In the genomic region with DNA sequence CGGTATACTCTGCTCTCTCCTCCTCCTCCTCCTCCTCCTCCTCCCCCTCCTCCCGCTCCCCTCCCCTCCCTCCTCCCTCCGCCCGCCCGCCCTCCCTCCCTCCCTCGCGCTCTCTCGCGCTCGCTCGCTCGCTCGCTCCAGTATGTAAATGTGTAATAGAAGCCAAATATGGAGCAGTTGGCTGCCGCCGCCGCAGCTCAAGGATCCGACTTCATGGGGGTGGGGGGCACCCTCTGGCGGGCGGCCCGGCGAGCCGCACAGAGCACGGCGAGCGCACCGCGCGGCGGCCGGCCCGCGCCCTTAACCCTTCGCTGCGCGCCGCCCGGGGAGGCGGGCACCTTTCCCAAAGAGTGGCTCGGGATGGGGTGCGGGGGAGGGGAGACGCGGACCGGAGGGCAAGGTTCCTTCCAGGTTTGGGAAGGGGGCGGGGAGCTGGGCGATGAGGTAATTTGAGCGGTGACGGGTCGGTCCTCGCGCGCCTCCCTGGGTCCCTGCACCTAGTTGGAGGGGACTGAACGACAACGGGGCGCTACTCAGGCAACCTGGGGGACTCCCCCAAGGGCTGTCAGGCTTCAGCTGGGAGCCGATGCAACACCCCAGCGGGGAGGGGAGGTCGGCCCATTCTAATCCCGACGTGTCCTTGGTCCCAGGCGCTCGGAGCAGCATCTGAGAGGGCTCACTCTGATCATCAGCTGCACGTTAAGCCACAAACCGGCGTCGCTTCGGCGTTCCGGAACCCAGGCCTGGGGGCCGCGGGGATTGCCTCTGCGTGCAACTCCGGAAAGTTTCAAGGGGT, we compare ENCODE assay signal across 1 cellular context.
TF ChIP-seq lines count a peak whose summit lies in the region.

No MANE protein-coding gene starts in this region.

TF ChIP-seq in HepG2, 621 proteins besides CTCF, POLR2A, EP300 and RAD21 (continued from another document and continues in another):
- TF ChIP-seq, protein P1, sequence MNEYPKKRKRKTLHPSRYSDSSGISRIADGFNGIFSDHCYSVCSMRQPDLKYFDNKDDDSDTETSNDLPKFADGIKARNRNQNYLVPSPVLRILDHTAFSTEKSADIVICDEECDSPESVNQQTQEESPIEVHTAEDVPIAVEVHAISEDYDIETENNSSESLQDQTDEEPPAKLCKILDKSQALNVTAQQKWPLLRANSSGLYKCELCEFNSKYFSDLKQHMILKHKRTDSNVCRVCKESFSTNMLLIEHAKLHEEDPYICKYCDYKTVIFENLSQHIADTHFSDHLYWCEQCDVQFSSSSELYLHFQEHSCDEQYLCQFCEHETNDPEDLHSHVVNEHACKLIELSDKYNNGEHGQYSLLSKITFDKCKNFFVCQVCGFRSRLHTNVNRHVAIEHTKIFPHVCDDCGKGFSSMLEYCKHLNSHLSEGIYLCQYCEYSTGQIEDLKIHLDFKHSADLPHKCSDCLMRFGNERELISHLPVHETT (CRISPR knock-in tag; conservative IDR thresholded peaks at IDR 0.05): peak; percentile 66; the same call in 1 of the 2 replicates
- TF ChIP-seq JUN (CRISPR knock-in tag; IDR thresholded peaks at IDR 0.05): no peak; the same call in none of the 2 replicates
- no peak for TF ChIP-seq NFIB (CRISPR knock-in tag; IDR thresholded peaks at IDR 0.05; ENCODE audit: borderline replicate concordance)
- TF ChIP-seq FOXK1 (CRISPR knock-in tag; IDR thresholded peaks at IDR 0.05; ENCODE audit: borderline replicate concordance, low read depth): no peak
- TF ChIP-seq NFIC (IDR thresholded peaks at IDR 0.05; ENCODE audit: low read length): no peak
- no peak for TF ChIP-seq FOXA1 (IDR thresholded peaks at IDR 0.05)
- peak; percentile 16; the same call in 1 of the 2 replicates for TF ChIP-seq FOXA1 (CRISPR knock-in tag; IDR thresholded peaks at IDR 0.05)
- TF ChIP-seq KDM4B (CRISPR knock-in tag; IDR thresholded peaks at IDR 0.05): peak; percentile 77
- TF ChIP-seq, protein P2, sequence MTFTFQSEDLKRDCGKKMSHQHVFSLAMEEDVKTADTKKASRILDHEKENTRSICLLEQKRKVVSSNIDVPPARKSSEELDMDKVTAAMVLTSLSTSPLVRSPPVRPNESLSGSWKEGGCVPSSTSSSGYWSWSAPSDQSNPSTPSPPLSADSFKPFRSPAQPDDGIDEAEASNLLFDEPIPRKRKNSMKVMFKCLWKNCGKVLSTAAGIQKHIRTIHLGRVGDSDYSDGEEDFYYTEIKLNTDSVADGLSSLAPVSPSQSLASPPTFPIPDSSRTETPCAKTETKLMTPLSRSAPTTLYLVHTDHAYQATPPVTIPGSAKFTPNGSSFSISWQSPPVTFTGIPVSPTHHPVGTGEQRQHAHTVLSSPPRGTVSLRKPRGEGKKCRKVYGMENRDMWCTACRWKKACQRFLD (CRISPR knock-in tag; IDR thresholded peaks at IDR 0.05; ENCODE audit: borderline replicate concordance): no peak
- peak; percentile 33; the same call in 1 of the 2 replicates for TF ChIP-seq ZNF230 (CRISPR knock-in tag; IDR thresholded peaks at IDR 0.05)
- no peak for TF ChIP-seq NR3C1 (CRISPR knock-in tag; IDR thresholded peaks at IDR 0.05)
- TF ChIP-seq GABPB1 (CRISPR knock-in tag; IDR thresholded peaks at IDR 0.05): peak; percentile 69
- 0 out of 2 replicates have a peak, but pooled peaks have one; percentile 25 for TF ChIP-seq MYNN (CRISPR knock-in tag; IDR thresholded peaks at IDR 0.05; ENCODE audit: low read depth)
- peak; percentile 23; the same call in 1 of the 2 replicates for TF ChIP-seq SOX5 (CRISPR knock-in tag; IDR thresholded peaks at IDR 0.05; ENCODE audit: borderline replicate concordance)
- TF ChIP-seq, protein P3, sequence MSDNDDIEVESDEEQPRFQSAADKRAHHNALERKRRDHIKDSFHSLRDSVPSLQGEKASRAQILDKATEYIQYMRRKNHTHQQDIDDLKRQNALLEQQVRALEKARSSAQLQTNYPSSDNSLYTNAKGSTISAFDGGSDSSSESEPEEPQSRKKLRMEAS (IDR thresholded peaks at IDR 0.05): peak; percentile 52; the same call in 1 of the 2 replicates
- no peak for TF ChIP-seq REXO4 (CRISPR knock-in tag; IDR thresholded peaks at IDR 0.05; ENCODE audit: borderline replicate concordance)
- TF ChIP-seq ZNF615 (CRISPR knock-in tag; IDR thresholded peaks at IDR 0.05; ENCODE audit: borderline replicate concordance): no peak
- no peak for TF ChIP-seq SYNCRIP (IDR thresholded peaks at IDR 0.05; ENCODE audit: insufficient read depth, low read depth, low read length)
- peak; percentile 84; the same call in 1 of the 2 replicates for TF ChIP-seq ZNF776 (CRISPR knock-in tag; IDR thresholded peaks at IDR 0.05)
- TF ChIP-seq DR1 (CRISPR knock-in tag; IDR thresholded peaks at IDR 0.05): no peak
- peak; percentile 80; the same call in 1 of the 2 replicates for TF ChIP-seq CBX5 (CRISPR knock-in tag; IDR thresholded peaks at IDR 0.05; ENCODE audit: borderline replicate concordance)
- TF ChIP-seq, protein P4, sequence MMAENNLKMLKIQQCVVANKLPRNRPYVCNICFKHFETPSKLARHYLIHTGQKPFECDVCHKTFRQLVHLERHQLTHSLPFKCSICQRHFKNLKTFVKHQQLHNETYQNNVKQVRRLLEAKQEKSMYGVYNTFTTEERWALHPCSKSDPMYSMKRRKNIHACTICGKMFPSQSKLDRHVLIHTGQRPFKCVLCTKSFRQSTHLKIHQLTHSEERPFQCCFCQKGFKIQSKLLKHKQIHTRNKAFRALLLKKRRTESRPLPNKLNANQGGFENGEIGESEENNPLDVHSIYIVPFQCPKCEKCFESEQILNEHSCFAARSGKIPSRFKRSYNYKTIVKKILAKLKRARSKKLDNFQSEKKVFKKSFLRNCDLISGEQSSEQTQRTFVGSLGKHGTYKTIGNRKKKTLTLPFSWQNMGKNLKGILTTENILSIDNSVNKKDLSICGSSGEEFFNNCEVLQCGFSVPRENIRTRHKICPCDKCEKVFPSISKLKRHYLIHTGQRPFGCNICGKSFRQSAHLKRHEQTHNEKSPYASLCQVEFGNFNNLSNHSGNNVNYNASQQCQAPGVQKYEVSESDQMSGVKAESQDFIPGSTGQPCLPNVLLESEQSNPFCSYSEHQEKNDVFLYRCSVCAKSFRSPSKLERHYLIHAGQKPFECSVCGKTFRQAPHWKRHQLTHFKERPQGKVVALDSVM (CRISPR knock-in tag; IDR thresholded peaks at IDR 0.05): 0 out of 2 replicates have a peak, but pooled peaks have one; percentile 9
- peak; percentile 35; the same call in 1 of the 2 replicates for TF ChIP-seq PPARG (CRISPR knock-in tag; conservative IDR thresholded peaks at IDR 0.05)
- TF ChIP-seq, protein P5, sequence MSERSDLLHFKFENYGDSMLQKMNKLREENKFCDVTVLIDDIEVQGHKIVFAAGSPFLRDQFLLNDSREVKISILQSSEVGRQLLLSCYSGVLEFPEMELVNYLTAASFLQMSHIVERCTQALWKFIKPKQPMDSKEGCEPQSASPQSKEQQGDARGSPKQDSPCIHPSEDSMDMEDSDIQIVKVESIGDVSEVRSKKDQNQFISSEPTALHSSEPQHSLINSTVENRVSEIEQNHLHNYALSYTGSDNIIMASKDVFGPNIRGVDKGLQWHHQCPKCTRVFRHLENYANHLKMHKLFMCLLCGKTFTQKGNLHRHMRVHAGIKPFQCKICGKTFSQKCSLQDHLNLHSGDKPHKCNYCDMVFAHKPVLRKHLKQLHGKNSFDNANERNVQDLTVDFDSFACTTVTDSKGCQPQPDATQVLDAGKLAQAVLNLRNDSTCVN (CRISPR knock-in tag; IDR thresholded peaks at IDR 0.05; ENCODE audit: borderline replicate concordance): no peak
- no peak for TF ChIP-seq ZNF775 (CRISPR knock-in tag; IDR thresholded peaks at IDR 0.05; ENCODE audit: borderline replicate concordance)
- TF ChIP-seq ZNF431 (CRISPR knock-in tag; IDR thresholded peaks at IDR 0.05; ENCODE audit: borderline replicate concordance, low read depth): peak; percentile 90
- TF ChIP-seq HNRNPK (IDR thresholded peaks at IDR 0.05; ENCODE audit: low read depth, low read length, poor library complexity, severe bottlenecking): peak; percentile 93
- TF ChIP-seq, protein P6, sequence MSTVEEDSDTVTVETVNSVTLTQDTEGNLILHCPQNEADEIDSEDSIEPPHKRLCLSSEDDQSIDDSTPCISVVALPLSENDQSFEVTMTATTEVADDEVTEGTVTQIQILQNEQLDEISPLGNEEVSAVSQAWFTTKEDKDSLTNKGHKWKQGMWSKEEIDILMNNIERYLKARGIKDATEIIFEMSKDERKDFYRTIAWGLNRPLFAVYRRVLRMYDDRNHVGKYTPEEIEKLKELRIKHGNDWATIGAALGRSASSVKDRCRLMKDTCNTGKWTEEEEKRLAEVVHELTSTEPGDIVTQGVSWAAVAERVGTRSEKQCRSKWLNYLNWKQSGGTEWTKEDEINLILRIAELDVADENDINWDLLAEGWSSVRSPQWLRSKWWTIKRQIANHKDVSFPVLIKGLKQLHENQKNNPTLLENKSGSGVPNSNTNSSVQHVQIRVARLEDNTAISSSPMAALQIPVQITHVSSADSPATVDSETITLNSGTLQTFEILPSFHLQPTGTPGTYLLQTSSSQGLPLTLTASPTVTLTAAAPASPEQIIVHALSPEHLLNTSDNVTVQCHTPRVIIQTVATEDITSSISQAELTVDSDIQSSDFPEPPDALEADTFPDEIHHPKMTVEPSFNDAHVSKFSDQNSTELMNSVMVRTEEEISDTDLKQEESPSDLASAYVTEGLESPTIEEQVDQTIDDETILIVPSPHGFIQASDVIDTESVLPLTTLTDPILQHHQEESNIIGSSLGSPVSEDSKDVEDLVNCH (CRISPR knock-in tag; IDR thresholded peaks at IDR 0.05): no peak
- no peak for TF ChIP-seq ZNF17 (CRISPR knock-in tag; IDR thresholded peaks at IDR 0.05)
- no peak for TF ChIP-seq MAFG (CRISPR knock-in tag; IDR thresholded peaks at IDR 0.05)
- no peak for TF ChIP-seq PCBP1 (IDR thresholded peaks at IDR 0.05; ENCODE audit: borderline replicate concordance, low read depth, low read length)
- TF ChIP-seq, protein P7, sequence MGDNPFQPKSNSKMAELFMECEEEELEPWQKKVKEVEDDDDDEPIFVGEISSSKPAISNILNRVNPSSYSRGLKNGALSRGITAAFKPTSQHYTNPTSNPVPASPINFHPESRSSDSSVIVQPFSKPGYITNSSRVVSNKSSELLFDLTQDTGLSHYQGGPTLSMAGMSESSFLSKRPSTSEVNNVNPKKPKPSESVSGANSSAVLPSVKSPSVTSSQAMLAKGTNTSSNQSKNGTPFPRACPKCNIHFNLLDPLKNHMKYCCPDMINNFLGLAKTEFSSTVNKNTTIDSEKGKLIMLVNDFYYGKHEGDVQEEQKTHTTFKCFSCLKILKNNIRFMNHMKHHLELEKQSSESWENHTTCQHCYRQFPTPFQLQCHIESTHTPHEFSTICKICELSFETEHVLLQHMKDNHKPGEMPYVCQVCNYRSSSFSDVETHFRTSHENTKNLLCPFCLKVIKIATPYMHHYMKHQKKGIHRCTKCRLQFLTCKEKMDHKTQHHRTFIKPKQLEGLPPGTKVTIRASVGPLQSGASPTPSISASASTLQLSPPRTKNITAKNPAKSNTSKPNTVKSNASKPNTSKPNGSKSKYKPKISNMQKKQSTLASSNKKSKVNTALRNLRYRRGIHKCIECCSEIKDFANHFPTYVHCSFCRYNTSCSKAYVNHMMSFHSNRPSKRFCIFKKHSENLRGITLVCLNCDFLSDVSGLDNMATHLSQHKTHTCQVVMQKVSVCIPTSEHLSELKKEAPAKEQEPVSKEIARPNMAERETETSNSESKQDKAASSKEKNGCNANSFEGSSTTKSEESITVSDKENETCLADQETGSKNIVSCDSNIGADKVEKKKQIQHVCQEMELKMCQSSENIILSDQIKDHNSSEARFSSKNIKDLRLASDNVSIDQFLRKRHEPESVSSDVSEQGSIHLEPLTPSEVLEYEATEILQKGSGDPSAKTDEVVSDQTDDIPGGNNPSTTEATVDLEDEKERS (CRISPR knock-in tag; IDR thresholded peaks at IDR 0.05): no peak; the same call in 1 of the 2 replicates
- TF ChIP-seq, protein P8, sequence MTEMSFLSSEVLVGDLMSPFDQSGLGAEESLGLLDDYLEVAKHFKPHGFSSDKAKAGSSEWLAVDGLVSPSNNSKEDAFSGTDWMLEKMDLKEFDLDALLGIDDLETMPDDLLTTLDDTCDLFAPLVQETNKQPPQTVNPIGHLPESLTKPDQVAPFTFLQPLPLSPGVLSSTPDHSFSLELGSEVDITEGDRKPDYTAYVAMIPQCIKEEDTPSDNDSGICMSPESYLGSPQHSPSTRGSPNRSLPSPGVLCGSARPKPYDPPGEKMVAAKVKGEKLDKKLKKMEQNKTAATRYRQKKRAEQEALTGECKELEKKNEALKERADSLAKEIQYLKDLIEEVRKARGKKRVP (CRISPR knock-in tag; IDR thresholded peaks at IDR 0.05): no peak; a peak in 1 of 4 replicates
- no peak for TF ChIP-seq ZNF10 (CRISPR knock-in tag; IDR thresholded peaks at IDR 0.05; ENCODE audit: borderline replicate concordance, low read depth)
- TF ChIP-seq CREM (IDR thresholded peaks at IDR 0.05): peak; percentile 22; the same call in 1 of the 2 replicates
- TF ChIP-seq CREM (CRISPR knock-in tag; IDR thresholded peaks at IDR 0.05): no peak
- TF ChIP-seq PRMT3 (CRISPR knock-in tag; IDR thresholded peaks at IDR 0.05; ENCODE audit: borderline replicate concordance, low read depth): 0 out of 2 replicates have a peak, but pooled peaks have one; percentile 64
- TF ChIP-seq NRL (CRISPR knock-in tag; IDR thresholded peaks at IDR 0.05; ENCODE audit: borderline replicate concordance): peak; percentile 89
- TF ChIP-seq, protein P9, sequence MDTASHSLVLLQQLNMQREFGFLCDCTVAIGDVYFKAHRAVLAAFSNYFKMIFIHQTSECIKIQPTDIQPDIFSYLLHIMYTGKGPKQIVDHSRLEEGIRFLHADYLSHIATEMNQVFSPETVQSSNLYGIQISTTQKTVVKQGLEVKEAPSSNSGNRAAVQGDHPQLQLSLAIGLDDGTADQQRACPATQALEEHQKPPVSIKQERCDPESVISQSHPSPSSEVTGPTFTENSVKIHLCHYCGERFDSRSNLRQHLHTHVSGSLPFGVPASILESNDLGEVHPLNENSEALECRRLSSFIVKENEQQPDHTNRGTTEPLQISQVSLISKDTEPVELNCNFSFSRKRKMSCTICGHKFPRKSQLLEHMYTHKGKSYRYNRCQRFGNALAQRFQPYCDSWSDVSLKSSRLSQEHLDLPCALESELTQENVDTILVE (CRISPR knock-in tag; IDR thresholded peaks at IDR 0.05): peak; percentile 80
- no peak for TF ChIP-seq EHMT2 (IDR thresholded peaks at IDR 0.05; ENCODE audit: borderline replicate concordance, low read depth, low read length)
- peak; percentile 16; the same call in 1 of the 2 replicates for TF ChIP-seq SMC3 (IDR thresholded peaks at IDR 0.05; ENCODE audit: low read length)
- TF ChIP-seq, protein P10, sequence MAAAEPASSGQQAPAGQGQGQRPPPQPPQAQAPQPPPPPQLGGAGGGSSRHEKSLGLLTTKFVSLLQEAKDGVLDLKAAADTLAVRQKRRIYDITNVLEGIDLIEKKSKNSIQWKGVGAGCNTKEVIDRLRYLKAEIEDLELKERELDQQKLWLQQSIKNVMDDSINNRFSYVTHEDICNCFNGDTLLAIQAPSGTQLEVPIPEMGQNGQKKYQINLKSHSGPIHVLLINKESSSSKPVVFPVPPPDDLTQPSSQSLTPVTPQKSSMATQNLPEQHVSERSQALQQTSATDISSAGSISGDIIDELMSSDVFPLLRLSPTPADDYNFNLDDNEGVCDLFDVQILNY (CRISPR knock-in tag; conservative IDR thresholded peaks at IDR 0.05): no peak
- peak; percentile 70 for TF ChIP-seq HIVEP1 (CRISPR knock-in tag; IDR thresholded peaks at IDR 0.05)
- TF ChIP-seq SNRNP70 (IDR thresholded peaks at IDR 0.05; ENCODE audit: low read depth, low read length): no peak
- no peak for TF ChIP-seq ZNF317 (CRISPR knock-in tag; IDR thresholded peaks at IDR 0.05)
- TF ChIP-seq ZNF589 (CRISPR knock-in tag; conservative IDR thresholded peaks at IDR 0.05): peak; percentile 32; the same call in 1 of the 2 replicates
- TF ChIP-seq ZNF619 (CRISPR knock-in tag; IDR thresholded peaks at IDR 0.05): no peak
- TF ChIP-seq TCF7 (IDR thresholded peaks at IDR 0.05; ENCODE audit: low read depth): no peak
- TF ChIP-seq TGIF2 (CRISPR knock-in tag; IDR thresholded peaks at IDR 0.05): peak; percentile 22
- no peak for TF ChIP-seq PLRG1 (conservative IDR thresholded peaks at IDR 0.05)
